In genomic region chr4:146059865-146060264, GRCh38 we compare ENCODE assay signal across 11 cellular contexts.
A peak's percentile ranks its signal among the peaks of the same experiment; 100 is the strongest.
DNase-seq lines count a peak whose midpoint lies in the region; ATAC-seq and TF ChIP-seq lines count a peak whose summit lies in the region.
"Had no signal": no experiment of that assay in that cellular context is flagged by ENCODE, and none has a peak within 500 bp of the region (broad histone marks: within the 10 kb centered on the region; RNA-seq: fewer than 3 reads in every experiment).

No MANE protein-coding gene starts in this region.

- H3K9me3 Mint-ChIP-seq in progenitor cell of endocrine pancreas (ENCODE audit: low read depth) = no peaks in the 10 kb centered on the region
- H3K9me3 Mint-ChIP-seq: CD8-positive, alpha-beta T cell had no signal

- TF ChIP-seq CTCF in suprapubic skin (IDR thresholded peaks at IDR 0.05) = no peak
- no peak for TF ChIP-seq CTCF in progenitor cell of endocrine pancreas (IDR thresholded peaks at IDR 0.05; ENCODE audit: unreplicated experiment)

- no peak for TF ChIP-seq POLR2A in suprapubic skin (IDR thresholded peaks at IDR 0.05)

- ATAC-seq in GM19397 (IDR thresholded peaks at IDR 0.05; ENCODE audit: unreplicated experiment) (peak; percentile 80), HG03039 (IDR thresholded peaks at IDR 0.05; ENCODE audit: unreplicated experiment) (peak; percentile 77), T-helper 17 cell (peak; percentile 84)
- ATAC-seq: CD8-positive, alpha-beta T cell had no signal

- H3K4me3 Mint-ChIP-seq in T-helper 17 cell = no peak overlapping the region
- no peak overlapping the region for H3K4me3 Mint-ChIP-seq in progenitor cell of endocrine pancreas (ENCODE audit: low read depth)
- H3K4me3 Mint-ChIP-seq: CD8-positive, alpha-beta T cell had no signal

- WGBS in suprapubic skin = 51% methylated on average over 3 of the region's 3 CpGs

- no peak overlapping the region for H3K4me3 ChIP-seq in suprapubic skin
- H3K4me3 ChIP-seq: heart left ventricle, ovary had no signal

- no peak for TF ChIP-seq EP300 in suprapubic skin (IDR thresholded peaks at IDR 0.05)

- H3K27ac Mint-ChIP-seq in T-helper 17 cell (no peak overlapping the region), progenitor cell of endocrine pancreas (no peak overlapping the region)
- H3K27ac Mint-ChIP-seq: CD8-positive, alpha-beta T cell had no signal

- H3K9me3 ChIP-seq in T-helper 17 cell (ENCODE audit: control insufficient read depth, low read length, poor library complexity, severe bottlenecking) (no peaks in the 10 kb centered on the region), suprapubic skin (no peaks in the 10 kb centered on the region)
- H3K9me3 ChIP-seq: heart left ventricle, ovary had no signal

- DNase-seq in ELR (ENCODE audit: low read depth) (peak; percentile 6), T-helper 17 cell (no peak), suprapubic skin (ENCODE audit: low spot score in 2 of 2) (no peak), progenitor cell of endocrine pancreas (ENCODE audit: low spot score, unreplicated experiment) (no peak), occipital lobe (lab: John Stamatoyannopoulos, UW) (no peak), NCI-H187 (lab: John Stamatoyannopoulos, UW) (no peak)
- DNase-seq: CD8-positive, alpha-beta T cell; ovary had no signal

- H3K36me3 ChIP-seq in suprapubic skin = no peaks in the 10 kb centered on the region
- H3K36me3 ChIP-seq: heart left ventricle, ovary had no signal

- H3K27me3 Mint-ChIP-seq in T-helper 17 cell (peaks cover 27% of the 10 kb centered on the region), progenitor cell of endocrine pancreas (no peaks in the 10 kb centered on the region)

- no peaks in the 10 kb centered on the region for H3K4me1 ChIP-seq in suprapubic skin

- no peaks in the 10 kb centered on the region for H3K27me3 ChIP-seq in suprapubic skin
- H3K27me3 ChIP-seq: ovary had no signal

- H3K27ac ChIP-seq in suprapubic skin = no peak overlapping the region
- H3K27ac ChIP-seq: ovary had no signal

- H3K36me3 Mint-ChIP-seq in T-helper 17 cell (ENCODE audit: low read depth) (peaks cover 2% of the 10 kb centered on the region), progenitor cell of endocrine pancreas (ENCODE audit: insufficient read depth) (no peaks in the 10 kb centered on the region)
- H3K36me3 Mint-ChIP-seq: CD8-positive, alpha-beta T cell had no signal

- peaks cover 3% of the 10 kb centered on the region for H3K4me1 Mint-ChIP-seq in T-helper 17 cell
- H3K4me1 Mint-ChIP-seq in progenitor cell of endocrine pancreas (ENCODE audit: low read depth) = no peaks in the 10 kb centered on the region
